In genomic region chrX:135973548-135974278, GRCh38 we compare ENCODE assay signal across 8 cellular contexts. TPM values are rescaled to one million over a fixed set of nuclear protein-coding genes. Genes with fewer than 3 reads are reported as not detected.
DNase-seq lines count a peak whose midpoint lies in the region; ATAC-seq lines count a peak whose summit lies in the region.

Gene MMGT1 (minus strand): TSS chrX:135973988. CDS start chrX:135973675, 313 bp downstream.

- no peak within 1 kb of the TSS for H4K5ac ChIP-seq in mesendoderm (ENCODE audit: low read length)

- peak within 1 kb of the TSS; percentile 92 for H3K18ac ChIP-seq in mesendoderm (ENCODE audit: low read length)

- H2AK5ac ChIP-seq in mesendoderm (ENCODE audit: low read length), result no peak within 1 kb of the TSS

- H4K8ac ChIP-seq in mesendoderm (ENCODE audit: low read depth, low read length), result no peak within 1 kb of the TSS

- WGBS in mesendoderm (ENCODE audit: extremely low coverage, insufficient coverage, low lambda C conversion rate), result no CpG with 5 or more reads among the region's 65 CpGs

- no peak within 1 kb of the TSS for H3K23ac ChIP-seq in mesendoderm (ENCODE audit: low read length)

- H2BK5ac ChIP-seq in mesendoderm (ENCODE audit: low read length), result no peak within 1 kb of the TSS

- no peaks in the 10 kb centered on the region for H3K4me1 ChIP-seq in endocrine pancreas (ENCODE audit: control insufficient read depth, insufficient read depth, low read length)
- no peaks in the 10 kb centered on the region for H3K4me1 ChIP-seq in mesendoderm (ENCODE audit: control insufficient read depth, low read depth, low read length)

- H3K36me3 Mint-ChIP-seq in activated CD8-positive, alpha-beta memory T cell treated with anti-CD3 and anti-CD28 coated beads, Interleukin-2, amount 10 ng/mL, durations not matched to agents 7 days and 5 days, result peaks cover 1% of the 10 kb centered on the region

- H3K4me1 Mint-ChIP-seq in activated CD8-positive, alpha-beta memory T cell treated with anti-CD3 and anti-CD28 coated beads, Interleukin-2, amount 10 ng/mL, durations not matched to agents 7 days and 5 days, result peaks cover 43% of the 10 kb centered on the region

- H3K9me3 ChIP-seq in endocrine pancreas (ENCODE audit: control insufficient read depth, low read length), result no peaks in the 10 kb centered on the region

- peak within 1 kb of the TSS; percentile 65 for H3K4ac ChIP-seq in mesendoderm (ENCODE audit: low read depth, low read length)

- no peak within 1 kb of the TSS for H2BK120ac ChIP-seq in mesendoderm (ENCODE audit: low read depth, low read length)

- H3K4me2 ChIP-seq in mesendoderm (ENCODE audit: low read length), result peak within 1 kb of the TSS; percentile 85

- peak; percentile 43 for DNase-seq in CMK (ENCODE audit: low read depth)
- peak in 73 of 76 experiments; percentile 1 to 80 (median 65) for DNase-seq in HUDEP-2 (lab: John Stamatoyannopoulos, UW; ENCODE audit: unreplicated experiment in 76 of 76)
- DNase-seq in NOMO-1 treated with dmso at 0.1 percent for 144 hours (lab: John Stamatoyannopoulos, UW; ENCODE audit: unreplicated experiment), result peak; percentile 82
- DNase-seq in activated CD8-positive, alpha-beta memory T cell treated with anti-CD3 and anti-CD28 coated beads, Interleukin-2, amount 10 ng/mL, durations not matched to agents 7 days and 5 days, result peak; percentile 90
- peak; percentile 89 for DNase-seq in mesendoderm
- peak; percentile 60 for DNase-seq in stimulated activated CD8-positive, alpha-beta memory T cell treated with anti-CD3 and anti-CD28 coated beads, Interleukin-12 subunit alpha, Interleukin-12 subunit beta, amount 100 ng/mL, for 4 hours (ENCODE audit: low read depth)

- peak within 1 kb of the TSS; percentile 81 for H3K27ac ChIP-seq in mesendoderm (ENCODE audit: low read depth, low read length)

- H3K4me3 ChIP-seq in endocrine pancreas (ENCODE audit: control insufficient read depth, insufficient read depth, low read length) (peak within 1 kb of the TSS; percentile 88), mesendoderm (ENCODE audit: low read length) (peak within 1 kb of the TSS; percentile 87)

- H3K9me3 Mint-ChIP-seq in activated CD8-positive, alpha-beta memory T cell treated with anti-CD3 and anti-CD28 coated beads, Interleukin-2, amount 10 ng/mL, durations not matched to agents 7 days and 5 days (ENCODE audit: low read depth), result no peaks in the 10 kb centered on the region

- no peaks in the 10 kb centered on the region for H3K79me1 ChIP-seq in mesendoderm (ENCODE audit: low read length)

- H3K36me3 ChIP-seq in endocrine pancreas (ENCODE audit: control insufficient read depth, insufficient read depth, low read length) (no peaks in the 10 kb centered on the region), mesendoderm (ENCODE audit: control insufficient read depth, insufficient read depth, low read length) (no peaks in the 10 kb centered on the region)

- CTCF ChIA-PET in activated CD8-positive, alpha-beta memory T cell treated with anti-CD3 and anti-CD28 coated beads, Interleukin-2, amount 10 ng/mL, durations not matched to agents 7 days and 5 days (lab: Charles Lee), result interaction anchor here (1.2 kb wide), 2 partner anchors 13 to 54 kb away, joined by 3 to 8 read pairs; no protein-coding TSS in a partner anchor

- peaks cover 13% of the 10 kb centered on the region for H3K79me2 ChIP-seq in mesendoderm (ENCODE audit: control insufficient read depth, insufficient read depth, low read length)

- H3K27me3 Mint-ChIP-seq in activated CD8-positive, alpha-beta memory T cell treated with anti-CD3 and anti-CD28 coated beads, Interleukin-2, amount 10 ng/mL, durations not matched to agents 7 days and 5 days, result no peaks in the 10 kb centered on the region

- peak; percentile 71 for ATAC-seq in GM21367 (IDR thresholded peaks at IDR 0.05; ENCODE audit: unreplicated experiment)
- peak; percentile 93 for ATAC-seq in activated CD8-positive, alpha-beta memory T cell treated with anti-CD3 and anti-CD28 coated beads, Interleukin-2, amount 10 ng/mL, durations not matched to agents 7 days and 5 days

- peak within 1 kb of the TSS; percentile 92 for H3K4me3 Mint-ChIP-seq in activated CD8-positive, alpha-beta memory T cell treated with anti-CD3 and anti-CD28 coated beads, Interleukin-2, amount 10 ng/mL, durations not matched to agents 7 days and 5 days

- no peak within 1 kb of the TSS for H2BK15ac ChIP-seq in mesendoderm (replicated peaks; ENCODE audit: low read depth)

- H3K27ac Mint-ChIP-seq in activated CD8-positive, alpha-beta memory T cell treated with anti-CD3 and anti-CD28 coated beads, Interleukin-2, amount 10 ng/mL, durations not matched to agents 7 days and 5 days, result peak within 1 kb of the TSS; percentile 96

- H3K27me3 ChIP-seq in endocrine pancreas (ENCODE audit: control insufficient read depth, insufficient read depth, low read length) (no peaks in the 10 kb centered on the region), mesendoderm (ENCODE audit: insufficient read depth, low read length, poor library complexity) (no peaks in the 10 kb centered on the region)

- peak within 1 kb of the TSS; percentile 72 for H3K9ac ChIP-seq in endocrine pancreas (ENCODE audit: control insufficient read depth, insufficient read depth, low read length)
- peak within 1 kb of the TSS; percentile 86 for H3K9ac ChIP-seq in mesendoderm (ENCODE audit: low read length)

- peak within 1 kb of the TSS; percentile 92 for H3K56ac ChIP-seq in mesendoderm (ENCODE audit: low read length)

RNA-seq across cellular contexts. Expression of gene MMGT1, which starts in this region (rescaled TPM):
- 10 to 100 TPM; 11.6 to 17.4 TPM for total RNA-seq in activated CD8-positive, alpha-beta memory T cell treated with anti-CD3 and anti-CD28 coated beads, Interleukin-2, amount 10 ng/mL, durations not matched to agents 7 days and 5 days
- 21.2 TPM for polyA plus RNA-seq in mesendoderm (2013, experiment 1 of 2)
- polyA plus RNA-seq in mesendoderm (2013, experiment 2 of 2), result 21.0 TPM

Comparison
In these comparisons a context has a peak if more than half of its experiments do, and no peak if none do; other contexts are left out.
1. Peak in every context shown above with its lines: DNase-seq, ATAC-seq, H3K4me3 ChIP-seq and H3K27ac ChIP-seq.